9 cellular contexts compared by ENCODE assay signal in genomic region chr7:95511716-95512260, GRCh38. TPM values are rescaled to one million over a fixed set of nuclear protein-coding genes. Genes with fewer than 3 reads are reported as not detected.
DNase-seq lines count a peak whose midpoint lies in the region; ATAC-seq lines count a peak whose summit lies in the region.
"Had no signal": no experiment of that assay in that cellular context is flagged by ENCODE, and none has a peak within 500 bp of the region (broad histone marks: within the 10 kb centered on the region; RNA-seq: fewer than 3 reads in every experiment).

No MANE protein-coding gene starts in this region.

- peak overlapping the region in 1 of 2 experiments; percentile 86 for H2BK12ac ChIP-seq in mesenchymal stem cell (ENCODE audit: low read length in 2 of 2)

- no peak overlapping the region for H3K23ac ChIP-seq in mesenchymal stem cell (ENCODE audit: low read length in 2 of 2)

- peak overlapping the region in 1 of 2 experiments; percentile 88 for H3K4ac ChIP-seq in mesenchymal stem cell (ENCODE audit: low read depth in 1 of 2, low read length in 2 of 2)

- H3K4me3 ChIP-seq in mesenchymal stem cell (ENCODE audit: insufficient read depth in 1 of 2, low read depth in 1 of 2, low read length in 2 of 2) = no peak overlapping the region

- 42% methylated on average over 6 of the region's 6 CpGs for WGBS in mesenchymal stem cell

- H3K4me2 ChIP-seq in mesenchymal stem cell (ENCODE audit: low read length, poor library complexity, severe bottlenecking) = no peak overlapping the region

- no peak overlapping the region for H2BK5ac ChIP-seq in mesenchymal stem cell (ENCODE audit: low read depth, low read length, poor library complexity, severe bottlenecking)

- peak overlapping the region; percentile 9 to 81 for H3K18ac ChIP-seq in mesenchymal stem cell (ENCODE audit: low read depth in 1 of 2, low read length in 2 of 2)

- no peak overlapping the region for H2BK15ac ChIP-seq in mesenchymal stem cell (ENCODE audit: low read depth, poor library complexity, severe bottlenecking)

- no peak overlapping the region for H3K27ac Mint-ChIP-seq in activated CD4-positive, alpha-beta T cell treated with anti-CD3 and anti-CD28 coated beads, Interleukin-2, amount 10 ng/mL, durations not matched to agents 24 days and 14 days
- H3K27ac Mint-ChIP-seq in effector memory CD8-positive, alpha-beta T cell = no peak overlapping the region

- no peak overlapping the region for H2AFZ ChIP-seq in mesenchymal stem cell (ENCODE audit: low read depth, low read length)

- H4K91ac ChIP-seq in mesenchymal stem cell (ENCODE audit: low read length) = peak overlapping the region; percentile 8

- DNase-seq in CD1c-positive myeloid dendritic cell (ENCODE audit: extremely low spot score) = peak; percentile 84
- DNase-seq in NCI-H2196 treated with DMSO at 0.1 percent for 48 hours (lab: John Stamatoyannopoulos, UW; ENCODE audit: unreplicated experiment) = peak; percentile 34
- peak; percentile 86 for DNase-seq in activated CD4-positive, alpha-beta T cell treated with anti-CD3 and anti-CD28 coated beads, Interleukin-2, amount 10 ng/mL, durations not matched to agents 24 days and 14 days
- peak; percentile 32 to 42 (median 40) for DNase-seq in effector memory CD8-positive, alpha-beta T cell
- DNase-seq in mesenchymal stem cell = peak; percentile 77
- DNase-seq in stimulated activated CD8-positive, alpha-beta memory T cell treated with anti-CD3 and anti-CD28 coated beads, Interleukin-4, amount 100 ng/mL, for 24 hours (ENCODE audit: low read depth) = peak; percentile 21

- no peak overlapping the region for H2AK5ac ChIP-seq in mesenchymal stem cell (ENCODE audit: low read length, severe bottlenecking)

- H2BK120ac ChIP-seq in mesenchymal stem cell (ENCODE audit: low read depth, low read length) = no peak overlapping the region

- H3K27me3 Mint-ChIP-seq in activated CD4-positive, alpha-beta T cell treated with anti-CD3 and anti-CD28 coated beads, Interleukin-2, amount 10 ng/mL, durations not matched to agents 24 days and 14 days = peaks cover 11% of the 10 kb centered on the region
- H3K27me3 Mint-ChIP-seq in effector memory CD8-positive, alpha-beta T cell = peaks cover 4 to 8% of the 10 kb centered on the region in 2 donors

- H3K27me3 ChIP-seq in mesenchymal stem cell (ENCODE audit: control insufficient read depth in 1 of 2, insufficient read depth in 1 of 2, low read length in 2 of 2) = no peaks in the 10 kb centered on the region

- no peaks in the 10 kb centered on the region for H3K36me3 Mint-ChIP-seq in activated CD4-positive, alpha-beta T cell treated with anti-CD3 and anti-CD28 coated beads, Interleukin-2, amount 10 ng/mL, durations not matched to agents 24 days and 14 days (ENCODE audit: low read depth)
- H3K36me3 Mint-ChIP-seq in effector memory CD8-positive, alpha-beta T cell (ENCODE audit: insufficient read depth) = no peaks in the 10 kb centered on the region

- no peak overlapping the region for H3K27ac ChIP-seq in mesenchymal stem cell (ENCODE audit: low read length, poor library complexity, severe bottlenecking)

- ATAC-seq in GM18909 (IDR thresholded peaks at IDR 0.05; ENCODE audit: poor library complexity, unreplicated experiment) (peak; percentile 87), HG03108 (IDR thresholded peaks at IDR 0.05; ENCODE audit: unreplicated experiment) (peak; percentile 82)
- peak; percentile 69 for ATAC-seq in effector memory CD8-positive, alpha-beta T cell (replicated peaks)

- H3K9ac ChIP-seq in mesenchymal stem cell (ENCODE audit: low read length) = peak overlapping the region; percentile 42

- H4K8ac ChIP-seq in mesenchymal stem cell (ENCODE audit: low read length) = peak overlapping the region; percentile 5

- H3K9me3 ChIP-seq in mesenchymal stem cell (ENCODE audit: control insufficient read depth, low read length) = no peaks in the 10 kb centered on the region

- peak overlapping the region in 1 of 2 experiments; percentile 48 for H3K14ac ChIP-seq in mesenchymal stem cell (ENCODE audit: low read length in 2 of 2)

- no peaks in the 10 kb centered on the region for H3K9me3 Mint-ChIP-seq in activated CD4-positive, alpha-beta T cell treated with anti-CD3 and anti-CD28 coated beads, Interleukin-2, amount 10 ng/mL, durations not matched to agents 24 days and 14 days
- H3K9me3 Mint-ChIP-seq in effector memory CD8-positive, alpha-beta T cell = no peaks in the 10 kb centered on the region

- H3K79me1 ChIP-seq in mesenchymal stem cell (replicated peaks; ENCODE audit: low read length, poor library complexity, severe bottlenecking) = no peaks in the 10 kb centered on the region

- H3K4me1 ChIP-seq in mesenchymal stem cell (ENCODE audit: control insufficient read depth, insufficient read depth, low read depth, low read length) = peaks cover 2% of the 10 kb centered on the region

- no peak overlapping the region for H3K4me3 Mint-ChIP-seq in activated CD4-positive, alpha-beta T cell treated with anti-CD3 and anti-CD28 coated beads, Interleukin-2, amount 10 ng/mL, durations not matched to agents 24 days and 14 days
- H3K4me3 Mint-ChIP-seq in effector memory CD8-positive, alpha-beta T cell = no peak overlapping the region

- intact Hi-C loops in activated CD4-positive, alpha-beta T cell treated with anti-CD3 and anti-CD28 coated beads, Interleukin-2, amount 10 ng/mL, durations not matched to agents 24 days and 14 days (cut with micrococcal nuclease) = loop anchor here (1.0 kb wide), 3 partner anchors 10 to 360 kb away; no protein-coding TSS in a partner anchor

- H3K36me3 ChIP-seq in mesenchymal stem cell (ENCODE audit: control insufficient read depth in 1 of 2, insufficient read depth in 2 of 2, low read depth in 1 of 2, low read length in 2 of 2) = no peaks in the 10 kb centered on the region

- H3K4me1 Mint-ChIP-seq in activated CD4-positive, alpha-beta T cell treated with anti-CD3 and anti-CD28 coated beads, Interleukin-2, amount 10 ng/mL, durations not matched to agents 24 days and 14 days = peaks cover 3% of the 10 kb centered on the region
- no peaks in the 10 kb centered on the region for H3K4me1 Mint-ChIP-seq in effector memory CD8-positive, alpha-beta T cell (ENCODE audit: low read depth in 2 of 2)

RNA-seq across cellular contexts. Expression of gene ASB4, which starts 26.0 kb away (rescaled TPM):
- not detected in 2 replicates for total RNA-seq in activated CD4-positive, alpha-beta T cell treated with anti-CD3 and anti-CD28 coated beads, Interleukin-2, amount 10 ng/mL, durations not matched to agents 24 days and 14 days
- 0.03 TPM for polyA plus RNA-seq in mesenchymal stem cell (2013, experiment 1 of 2)
- not detected for polyA plus RNA-seq in mesenchymal stem cell (2013, experiment 2 of 2)
- total RNA-seq: activated CD8-positive, alpha-beta memory T cell treated with anti-CD3 and anti-CD28 coated beads for 36 hours had no signal

Comparison
In these comparisons a context has a peak if more than half of its experiments do, and no peak if none do; other contexts are left out.
1. DNase-seq: peak in every context shown above with its lines; median percentile 86 in activated CD4-positive, alpha-beta T cell treated with anti-CD3 and anti-CD28 coated beads, Interleukin-2, amount 10 ng/mL, durations not matched to agents 24 days and 14 days; 84 in CD1c-positive myeloid dendritic cell; 77 in mesenchymal stem cell; 40 in effector memory CD8-positive, alpha-beta T cell; 34 in NCI-H2196 treated with DMSO at 0.1 percent for 48 hours; 21 in stimulated activated CD8-positive, alpha-beta memory T cell treated with anti-CD3 and anti-CD28 coated beads, Interleukin-4, amount 100 ng/mL, for 24 hours.